In the genomic region with DNA sequence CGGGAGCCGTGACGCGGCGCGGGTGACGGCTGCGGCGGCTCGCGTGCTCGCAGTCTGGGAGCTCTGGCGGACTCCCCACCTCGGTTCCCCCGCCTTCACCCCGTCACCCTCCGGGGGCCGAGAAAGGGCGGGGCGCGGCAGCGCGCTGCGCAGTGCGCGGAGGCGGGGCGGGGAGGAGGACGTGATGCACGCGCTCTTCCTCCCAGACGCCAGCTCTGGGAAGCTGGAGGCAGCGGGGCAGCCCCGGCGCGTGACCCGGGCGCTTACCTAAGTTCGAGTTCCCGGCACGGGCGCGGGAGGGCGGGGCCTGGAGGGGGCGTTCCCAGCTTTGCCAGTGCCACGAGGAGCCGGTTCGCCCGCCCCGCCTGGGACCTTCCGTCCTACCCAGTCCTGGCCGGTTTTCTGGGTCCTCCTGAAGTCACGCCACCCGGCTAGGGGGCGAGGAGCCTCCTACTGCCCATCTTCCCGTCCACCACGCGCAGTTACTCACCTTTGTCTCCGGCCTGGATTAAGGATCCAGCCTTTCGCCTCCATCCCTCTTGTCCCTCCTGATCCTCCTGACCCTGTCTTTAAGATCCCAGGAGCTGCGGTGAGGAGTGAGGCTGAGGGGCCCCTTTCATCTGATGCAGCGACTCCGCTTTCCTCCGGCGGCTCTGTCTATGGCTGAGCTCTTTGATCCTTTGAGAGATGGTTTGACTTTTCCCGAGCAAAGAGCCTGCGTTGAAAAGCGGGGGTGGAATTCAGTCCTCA, we compare ENCODE assay signal across 1 cellular context.
TF ChIP-seq lines count a peak whose summit lies in the region.

No MANE protein-coding gene starts in this region.

TF ChIP-seq in neural cell, 6 proteins besides CTCF, POLR2A, EP300 and RAD21 (continued from another document):
- TF ChIP-seq REST (IDR thresholded peaks at IDR 0.05; ENCODE audit: borderline replicate concordance): peak; percentile 64
- peak; percentile 93 for TF ChIP-seq MXI1 (conservative IDR thresholded peaks at IDR 0.05; ENCODE audit: poor library complexity, severe bottlenecking)
- TF ChIP-seq SMC3 (conservative IDR thresholded peaks at IDR 0.05; ENCODE audit: poor library complexity): peak; percentile 51
